ENCODE assay signal across 15 cellular contexts in the genomic region with DNA sequence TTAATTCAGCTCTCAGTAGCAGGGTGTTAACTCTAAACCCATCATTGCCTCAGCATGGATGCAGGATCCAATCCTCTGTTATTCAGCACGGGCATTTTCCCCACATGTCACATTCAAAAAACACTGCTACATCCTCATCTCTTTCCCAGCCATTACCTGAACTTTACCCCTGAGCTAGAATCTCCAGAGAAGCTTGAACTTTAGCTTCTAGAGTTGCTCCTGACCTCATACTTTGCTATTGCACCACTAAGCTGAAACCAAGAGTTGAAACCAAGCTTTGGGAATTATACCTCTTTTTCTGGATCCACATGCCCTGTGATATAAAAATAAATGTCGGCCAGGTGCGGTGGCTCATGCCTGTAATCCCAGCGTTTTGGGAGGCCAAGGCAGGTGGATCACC.
DNase-seq lines count a peak whose midpoint lies in the region; ATAC-seq and TF ChIP-seq lines count a peak whose summit lies in the region.
"Had no signal": no experiment of that assay in that cellular context is flagged by ENCODE, and none has a peak within 500 bp of the region (broad histone marks: within the 10 kb centered on the region; RNA-seq: fewer than 3 reads in every experiment).

No MANE protein-coding gene starts in this region.

- H3K36me3 ChIP-seq in heart right ventricle (peaks cover 0 to 4% (median 0%) of the 10 kb centered on the region in 9 donors), right lobe of liver (no peaks in the 10 kb centered on the region), upper lobe of right lung (no peaks in the 10 kb centered on the region)
- H3K36me3 ChIP-seq: BE2C had no signal

- no peak for ATAC-seq in heart right ventricle
- no peak for ATAC-seq in left cardiac atrium
- peak; percentile 79 to 83 (median 80) for ATAC-seq in right lobe of liver
- ATAC-seq in upper lobe of right lung: no peak

- H3K27me3 ChIP-seq in heart right ventricle: no peaks in the 10 kb centered on the region
- no peaks in the 10 kb centered on the region for H3K27me3 ChIP-seq in right lobe of liver
- no peaks in the 10 kb centered on the region for H3K27me3 ChIP-seq in upper lobe of right lung
- H3K27me3 ChIP-seq: BE2C had no signal

- DNase-seq in heart right ventricle (no peak), left cardiac atrium (no peak), right lobe of liver (no peak), upper lobe of right lung (no peak), DMS114 treated with DMSO at 0.1 percent for 48 hours (lab: John Stamatoyannopoulos, UW; ENCODE audit: unreplicated experiment) (no peak), NCI-H82 treated with DMSO at 0.1 percent for 48 hours (lab: John Stamatoyannopoulos, UW; ENCODE audit: unreplicated experiment) (no peak)
- DNase-seq: BE2C; CD8-positive, alpha-beta memory T cell; DND-41; KG1; MV-4-11; NCI-H226; NCI-H524; SIG-M5 had no signal

- WGBS in heart right ventricle, 2 donors: 83 to 85% methylated on average over 4 of the region's 4 CpGs
- WGBS in right lobe of liver (ENCODE audit: insufficient coverage, low coverage, low lambda C conversion rate, missing lambda C conversion rate): 20% methylated on average over 4 of the region's 4 CpGs

- intact Hi-C loops in heart right ventricle (cut with DNase I) (loop anchor here in 3 of 10 donors (2.0 to 10.0 kb wide), 4 partner anchors 43 to 129 kb away; no protein-coding TSS in a partner anchor), left cardiac atrium (cut with DNase I) (no loop called here), right lobe of liver (cut with DNase I) (no loop called here), upper lobe of right lung (cut with DNase I) (no loop called here)

- TF ChIP-seq POLR2A in right lobe of liver (IDR thresholded peaks at IDR 0.05): no peak

- peak overlapping the region in 8 of 10 donors; percentile 60 to 79 (median 74) for H3K27ac ChIP-seq in heart right ventricle
- H3K27ac ChIP-seq in VCaP: peak overlapping the region; percentile 86
- H3K27ac ChIP-seq in right lobe of liver: peak overlapping the region; percentile 87 to 99 (median 96)
- peak overlapping the region; percentile 18 for H3K27ac ChIP-seq in upper lobe of right lung

- TF ChIP-seq CTCF in heart right ventricle (IDR thresholded peaks at IDR 0.05) (no peak), VCaP (conservative IDR thresholded peaks at IDR 0.05) (no peak), right lobe of liver (IDR thresholded peaks at IDR 0.05) (no peak), upper lobe of right lung (IDR thresholded peaks at IDR 0.05) (no peak)

- H3K4me1 ChIP-seq in heart right ventricle (peaks cover 0 to 24% (median 6%) of the 10 kb centered on the region in 9 donors), right lobe of liver (peaks cover 0 to 26% (median 13%) of the 10 kb centered on the region in 4 donors), upper lobe of right lung (peaks cover 4% of the 10 kb centered on the region)
- H3K4me1 ChIP-seq: BE2C had no signal

- H3K4me3 ChIP-seq in heart right ventricle: no peak overlapping the region
- H3K4me3 ChIP-seq in right lobe of liver: peak overlapping the region in 2 of 3 donors; percentile 15 to 26
- H3K4me3 ChIP-seq in upper lobe of right lung: no peak overlapping the region

- peaks cover 0 to 17% (median 0%) of the 10 kb centered on the region in 11 donors for H3K9me3 ChIP-seq in heart right ventricle
- H3K9me3 ChIP-seq in right lobe of liver: no peaks in the 10 kb centered on the region
- no peaks in the 10 kb centered on the region for H3K9me3 ChIP-seq in upper lobe of right lung
- H3K9me3 ChIP-seq: BE2C had no signal

Comparison
In these comparisons a context has a peak if more than half of its experiments do, and no peak if none do; other contexts are left out.
1. ATAC-seq: peak in right lobe of liver (4 of 4); none in heart right ventricle (0 of 8), left cardiac atrium (0 of 2) and upper lobe of right lung (single experiment).
2. H3K27ac ChIP-seq: peak in every context shown above with its lines; median percentile 96 in right lobe of liver; 86 in VCaP; 74 in heart right ventricle; 18 in upper lobe of right lung.
3. H3K4me3 ChIP-seq: peak in right lobe of liver (2 of 3); none in heart right ventricle (0 of 10) and upper lobe of right lung (single experiment).